In the genomic region with DNA sequence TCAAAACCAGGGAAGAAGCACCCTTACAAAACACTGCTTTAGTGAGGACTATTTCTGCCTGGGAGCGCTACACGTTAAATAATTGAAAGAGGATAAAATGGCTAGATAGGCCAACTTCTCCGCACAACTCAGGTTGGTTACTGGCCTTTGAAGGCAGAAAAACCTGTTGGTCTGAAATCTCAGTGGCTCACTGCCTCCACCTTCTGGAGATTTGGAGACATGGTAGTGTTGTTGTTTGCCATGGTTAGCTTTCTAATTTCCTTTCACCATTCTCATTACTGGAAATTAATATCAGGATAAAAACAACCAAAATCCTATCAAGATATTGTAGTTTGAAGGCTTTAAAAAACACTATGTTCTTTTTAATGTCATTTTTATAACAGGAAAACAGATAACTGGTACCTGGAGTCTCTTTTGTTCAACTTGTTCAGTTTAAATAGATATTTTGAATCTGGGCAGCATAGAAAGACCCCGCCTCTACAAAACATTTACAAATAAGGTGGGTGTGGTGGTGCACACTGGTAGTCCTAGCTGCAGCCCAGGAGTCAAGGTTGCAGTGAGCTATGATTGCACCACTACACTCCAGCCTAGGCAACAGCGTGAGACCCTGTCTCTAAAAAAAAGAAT, we compare ENCODE assay signal across 8 cellular contexts. TPM values are rescaled to one million over a fixed set of nuclear protein-coding genes. Genes with fewer than 3 reads are reported as not detected.
A peak's percentile ranks its signal among the peaks of the same experiment; 100 is the strongest.
DNase-seq lines count a peak whose midpoint lies in the region; ATAC-seq and TF ChIP-seq lines count a peak whose summit lies in the region.

No MANE protein-coding gene starts in this region.

- no peak overlapping the region for H3K4ac ChIP-seq in IMR-90 (ENCODE audit: low read depth, low read length)

- H3K4me2 ChIP-seq in IMR-90 (ENCODE audit: low read depth, low read length) (no peak overlapping the region), PC-9 (peak overlapping the region; percentile 11; the same call in 1 of the 2 replicates)

- BruUV-seq in IMR-90 (replicated peaks; lab: Mats Ljungman, UMichigan) (no TSS peak), PC-9 (replicated peaks; lab: Mats Ljungman, UMichigan) (no TSS peak)

- H3K4me3 Mint-ChIP-seq in activated T-cell treated with anti-CD3 and anti-CD28 coated beads, Interleukin-2, amount 50 U/mL, for 4 hours: no peak overlapping the region

- H4K91ac ChIP-seq in IMR-90 (ENCODE audit: insufficient read depth, low read depth, low read length): no peak overlapping the region

- no peak for TF ChIP-seq EP300 in transverse colon (IDR thresholded peaks at IDR 0.05; ENCODE audit: low read depth)

- H2BK5ac ChIP-seq in IMR-90 (ENCODE audit: low read depth, low read length, poor library complexity, severe bottlenecking): no peak overlapping the region

- H2BK15ac ChIP-seq in IMR-90 (ENCODE audit: low read depth, low read length): no peak overlapping the region

- no peak overlapping the region for H3K14ac ChIP-seq in IMR-90 (replicated peaks; ENCODE audit: low read depth, low read length)

- H3K9me3 ChIP-seq in IMR-90 (ENCODE audit: control insufficient read depth, insufficient read depth, low read length) (no peaks in the 10 kb centered on the region), PC-9 (ENCODE audit: insufficient read depth, low read depth) (no peaks in the 10 kb centered on the region), transverse colon (no peaks in the 10 kb centered on the region)

- ATAC-seq in GM19035 (IDR thresholded peaks at IDR 0.05; ENCODE audit: unreplicated experiment) (peak; percentile 85), IMR-90 (ENCODE audit: low read depth) (peak; percentile 96)
- ATAC-seq in activated T-cell treated with anti-CD3 and anti-CD28 coated beads, Interleukin-2, amount 50 U/mL, for 4 hours: peak; percentile 69 to 80

- H2BK120ac ChIP-seq in IMR-90 (ENCODE audit: low read depth, low read length): no peak overlapping the region

- H3K27me3 Mint-ChIP-seq in activated T-cell treated with anti-CD3 and anti-CD28 coated beads, Interleukin-2, amount 50 U/mL, for 4 hours (ENCODE audit: low read depth): peaks cover 3% of the 10 kb centered on the region

- peak; percentile 82 for TF ChIP-seq RAD21 in IMR-90 (IDR thresholded peaks at IDR 0.05; ENCODE audit: low read length)

- DNase-seq in Ammon's horn (ENCODE audit: low spot score) (peak; percentile 86), IMR-90 (peak; percentile 69), PC-9 (peak; percentile 45 to 60), fibroblast of pulmonary artery (ENCODE audit: low read depth) (peak; percentile 83), non-pigmented ciliary epithelial cell (ENCODE audit: low read depth) (peak; percentile 20), transverse colon (peak; percentile 63)
- peak; percentile 48 for DNase-seq in activated T-cell treated with anti-CD3 and anti-CD28 coated beads, Interleukin-2, amount 50 U/mL, for 4 hours

- no peaks in the 10 kb centered on the region for H3K79me2 ChIP-seq in PC-9 (ENCODE audit: low read depth)

- H3K18ac ChIP-seq in IMR-90 (ENCODE audit: low read depth, low read length): no peak overlapping the region

- no peaks in the 10 kb centered on the region for H3K36me3 Mint-ChIP-seq in activated T-cell treated with anti-CD3 and anti-CD28 coated beads, Interleukin-2, amount 50 U/mL, for 4 hours (ENCODE audit: insufficient read depth)

- H3K4me1 ChIP-seq in IMR-90 (ENCODE audit: control insufficient read depth, insufficient read depth, low read length) (no peaks in the 10 kb centered on the region), PC-9 (replicated peaks; ENCODE audit: insufficient read depth) (no peaks in the 10 kb centered on the region), transverse colon (no peaks in the 10 kb centered on the region)

- H3K4me3 ChIP-seq in IMR-90 (ENCODE audit: insufficient read depth, low read depth, low read length): no peak overlapping the region
- H3K4me3 ChIP-seq in PC-9: no peak overlapping the region
- H3K4me3 ChIP-seq in fibroblast of pulmonary artery (replicated peaks; ENCODE audit: low read depth, low read length): no peak overlapping the region
- H3K4me3 ChIP-seq in transverse colon: no peak overlapping the region

- CTCF ChIA-PET in IMR-90 (lab: Yijun Ruan, JAX): interaction anchor here (0.5 to 1.3 kb wide), 4 partner anchors 9 to 90 kb away, joined by 3 read pairs; no protein-coding TSS in a partner anchor
- CTCF ChIA-PET in PC-9 (lab: Charles Lee): no interaction called here

- no peaks in the 10 kb centered on the region for H3K9me3 Mint-ChIP-seq in activated T-cell treated with anti-CD3 and anti-CD28 coated beads, Interleukin-2, amount 50 U/mL, for 4 hours

- no peaks in the 10 kb centered on the region for H3K4me1 Mint-ChIP-seq in activated T-cell treated with anti-CD3 and anti-CD28 coated beads, Interleukin-2, amount 50 U/mL, for 4 hours (ENCODE audit: low read depth)

- POLR2A ChIA-PET in IMR-90 (lab: Charles Lee; ENCODE audit: unreplicated experiment) (no interaction called here), PC-9 (lab: Charles Lee; ENCODE audit: unreplicated experiment) (no interaction called here)

- TF ChIP-seq POLR2A in IMR-90 (IDR thresholded peaks at IDR 0.05; ENCODE audit: low read depth, low read length) (no peak), transverse colon (IDR thresholded peaks at IDR 0.05) (no peak)

- no peak overlapping the region for H2AFZ ChIP-seq in IMR-90 (replicated peaks; ENCODE audit: low read length, poor library complexity)
- no peak overlapping the region for H2AFZ ChIP-seq in PC-9

- no CpG with 5 or more reads among the region's 5 CpGs for WGBS in IMR-90 (ENCODE audit: extremely low coverage in 2 of 2, insufficient read length in 1 of 2), 2 experiments
- WGBS in transverse colon (ENCODE audit: low coverage in 1 of 2), 2 donors: 36 to 46% methylated on average over 3 to 5 of the region's 5 CpGs

- TF ChIP-seq CTCF in IMR-90 (conservative IDR thresholded peaks at IDR 0.05; ENCODE audit: low read depth, low read length) (peak; percentile 81), PC-9 (conservative IDR thresholded peaks at IDR 0.05) (peak; percentile 94), fibroblast of pulmonary artery (IDR thresholded peaks at IDR 0.05; ENCODE audit: low read length, missing control alignments) (peak; percentile 91), transverse colon (IDR thresholded peaks at IDR 0.05) (peak; percentile 77 to 82 (median 80))

- no peak overlapping the region for H2AK9ac ChIP-seq in IMR-90 (replicated peaks; ENCODE audit: low read depth, low read length, poor library complexity)

- no peak overlapping the region for H2AK5ac ChIP-seq in IMR-90 (ENCODE audit: low read depth, low read length)

- H4K8ac ChIP-seq in IMR-90 (ENCODE audit: low read depth in 2 of 2, low read length in 2 of 2): no peak overlapping the region

- H2BK20ac ChIP-seq in IMR-90 (ENCODE audit: low read depth, low read length): no peak overlapping the region

- H3K9ac ChIP-seq in IMR-90 (ENCODE audit: low read depth, low read length): no peak overlapping the region

- in situ Hi-C loops in IMR-90 (cut with MboI; ENCODE audit: low sequenced_read_pairs): no loop called here
- in situ Hi-C loops in transverse colon (cut with MboI; ENCODE audit: low pct_ligation_motif_present in 1 of 4, low pct_unique_long_range_greater_than_20kb in 1 of 4, low sequenced_read_pairs in 3 of 4): loop anchor here in 1 of 4 donors (25.0 kb wide), 1 partner anchor 780 kb away; no protein-coding TSS in a partner anchor

- H3K56ac ChIP-seq in IMR-90 (ENCODE audit: extremely low read depth, insufficient read depth, low read length): no peak overlapping the region

- no peak overlapping the region for H3K27ac ChIP-seq in IMR-90 (ENCODE audit: insufficient read depth, low read length)
- H3K27ac ChIP-seq in PC-9: no peak overlapping the region
- H3K27ac ChIP-seq in transverse colon: no peak overlapping the region

- intact Hi-C loops in IMR-90 (cut with micrococcal nuclease): loop anchor here (1.0 to 2.0 kb wide), 3 partner anchors 781 to 866 kb away; no protein-coding TSS in a partner anchor
- intact Hi-C loops in PC-9 (cut with micrococcal nuclease; ENCODE audit: unreplicated experiment): loop anchor here (1.0 to 10.0 kb wide), 5 partner anchors 67 to 866 kb away; a partner anchor contains a TSS
- intact Hi-C loops in transverse colon (cut with DNase I; ENCODE audit: low total_unique reads): no loop called here

- no peaks in the 10 kb centered on the region for H3K9me1 ChIP-seq in IMR-90 (ENCODE audit: insufficient read depth, low read length)

- no peaks in the 10 kb centered on the region for H3F3A ChIP-seq in PC-9 (ENCODE audit: insufficient read depth, low read depth)

- dilution Hi-C loops in IMR-90 (cut with HindIII; ENCODE audit: low sequenced_read_pairs, unreplicated experiment): no loop called here

- H4K5ac ChIP-seq in IMR-90 (ENCODE audit: low read depth, low read length): no peak overlapping the region

- H4K20me1 ChIP-seq in IMR-90 (ENCODE audit: insufficient read depth, low read length) (no peaks in the 10 kb centered on the region), PC-9 (ENCODE audit: insufficient read depth) (no peaks in the 10 kb centered on the region)

- H3K23ac ChIP-seq in IMR-90 (ENCODE audit: low read depth, low read length): no peak overlapping the region

- no peaks in the 10 kb centered on the region for H3K79me1 ChIP-seq in IMR-90 (ENCODE audit: low read depth in 1 of 2, low read length in 2 of 2)

- no peaks in the 10 kb centered on the region for H3K9me2 ChIP-seq in PC-9 (ENCODE audit: insufficient read depth)

- H3K36me3 ChIP-seq in IMR-90 (ENCODE audit: control insufficient read depth, insufficient read depth, low read length) (no peaks in the 10 kb centered on the region), PC-9 (ENCODE audit: low read depth) (no peaks in the 10 kb centered on the region), transverse colon (no peaks in the 10 kb centered on the region)

- H3K27me3 ChIP-seq in IMR-90 (ENCODE audit: control insufficient read depth, insufficient read depth, low read length) (peaks cover 7% of the 10 kb centered on the region), PC-9 (ENCODE audit: insufficient read depth, low read depth) (no peaks in the 10 kb centered on the region), transverse colon (no peaks in the 10 kb centered on the region)

TF ChIP-seq in IMR-90, 13 proteins besides CTCF, POLR2A, EP300 and RAD21:
- TF ChIP-seq SMC3 (IDR thresholded peaks at IDR 0.05; ENCODE audit: low read depth, low read length) (peak; percentile 87), NFE2L2 (IDR thresholded peaks at IDR 0.05; ENCODE audit: low read depth, low read length) (no peak)
TF ChIP-seq in IMR-90: peak in this region for 1.

RNA-seq across cellular contexts. Expression of a gene that starts 27.5 kb away (rescaled TPM):
- total RNA-seq in IMR-90 (2012; rRNA removed) (141 and 142 TPM in 2 replicates), PC-9 (2021) (76.4 and 109 TPM in 2 replicates), transverse colon (100 to 1,000 TPM in 3 of 4 donors, 10 to 100 TPM in 1; 88.7 to 495 (median 174) TPM)
- polyA plus RNA-seq in IMR-90 (2012; rRNA removed): 33.4 and 34.0 TPM in 2 replicates
- 4.1 and 5.6 TPM in 2 replicates for polyA plus RNA-seq in IMR-90 (2012; cell fraction: cytosol; rRNA removed)
- polyA plus RNA-seq in IMR-90 (2012; cell fraction: nucleus; rRNA removed; ENCODE audit: low replicate concordance): 4.8 and 57.8 TPM in 2 replicates
- total RNA-seq in activated T-cell treated with anti-CD3 and anti-CD28 coated beads, Interleukin-2, amount 50 U/mL, for 4 hours: 100 to 1,000 TPM; 241 to 270 (median 261) TPM

Comparison
In these comparisons a context has a peak if more than half of its experiments do, and no peak if none do; other contexts are left out.
1. DNase-seq: peak in every context shown above with its lines; median percentile 86 in Ammon's horn; 83 in fibroblast of pulmonary artery; 69 in IMR-90; 63 in transverse colon; 52 in PC-9; 48 in activated T-cell treated with anti-CD3 and anti-CD28 coated beads, Interleukin-2, amount 50 U/mL, for 4 hours; 20 in non-pigmented ciliary epithelial cell.